ENCODE assay signal across 30 cellular contexts in genomic region chr3:197197334-197197733, GRCh38.
"Had no signal": no experiment of that assay in that cellular context is flagged by ENCODE, and none has a peak within 500 bp of the region (broad histone marks: within the 10 kb centered on the region; RNA-seq: fewer than 3 reads in every experiment).

No MANE protein-coding gene starts in this region.

- FAIRE-seq: astrocyte had no signal

- H3K36me3 ChIP-seq: breast epithelium, WERI-Rb-1 had no signal

- H3K4me1 Mint-ChIP-seq: activated CD4-positive, alpha-beta T cell treated with anti-CD3 and anti-CD28 coated beads, Interleukin-2, amount 10 ng/mL, durations not matched to agents 7 days and 5 days had no signal

- H3K9ac ChIP-seq: KMS-11 had no signal

- H3K4me2 ChIP-seq: KMS-11 had no signal

- H3K27me3 Mint-ChIP-seq: activated CD4-positive, alpha-beta T cell treated with anti-CD3 and anti-CD28 coated beads for 36 hours; activated CD4-positive, alpha-beta T cell treated with anti-CD3 and anti-CD28 coated beads, Interleukin-2, amount 10 ng/mL, durations not matched to agents 7 days and 5 days; activated naive CD4-positive, alpha-beta T cell treated with anti-CD3 and anti-CD28 coated beads, Interleukin-2, amount 50 U/mL, for 24 hours; activated naive CD8-positive, alpha-beta T cell treated with anti-CD3 and anti-CD28 coated beads, Interleukin-2, amount 10 ng/mL, durations not matched to agents 7 days and 5 days; activated T-cell treated with anti-CD3 and anti-CD28 coated beads, Interleukin-2, amount 50 U/mL, for 24 hours had no signal

- H3K27me3 ChIP-seq: body of pancreas, breast epithelium, SJCRH30 had no signal

- ATAC-seq: activated CD4-positive, alpha-beta T cell treated with anti-CD3 and anti-CD28 coated beads for 36 hours; activated CD8-positive, alpha-beta T cell treated with anti-CD3 and anti-CD28 coated beads, Interleukin-2, amount 10 ng/mL, durations not matched to agents 7 days and 5 days; body of pancreas; Panc1 had no signal

- H3K4me3 Mint-ChIP-seq: activated CD4-positive, alpha-beta T cell treated with anti-CD3 and anti-CD28 coated beads for 36 hours; activated CD4-positive, alpha-beta T cell treated with anti-CD3 and anti-CD28 coated beads, Interleukin-2, amount 10 ng/mL, durations not matched to agents 7 days and 5 days; activated CD8-positive, alpha-beta T cell treated with anti-CD3 and anti-CD28 coated beads, Interleukin-2, amount 10 ng/mL, durations not matched to agents 7 days and 5 days; activated naive CD4-positive, alpha-beta T cell treated with anti-CD3 and anti-CD28 coated beads, Interleukin-2, amount 50 U/mL, for 24 hours; activated naive CD8-positive, alpha-beta T cell treated with anti-CD3 and anti-CD28 coated beads, Interleukin-2, amount 10 ng/mL, durations not matched to agents 7 days and 5 days; activated T-cell treated with anti-CD3 and anti-CD28 coated beads, Interleukin-2, amount 50 U/mL, for 24 hours had no signal

- H3K4me1 ChIP-seq: body of pancreas, breast epithelium, SJCRH30 had no signal

- H3K27ac Mint-ChIP-seq: activated CD4-positive, alpha-beta T cell treated with anti-CD3 and anti-CD28 coated beads for 36 hours; activated CD4-positive, alpha-beta T cell treated with anti-CD3 and anti-CD28 coated beads, Interleukin-2, amount 10 ng/mL, durations not matched to agents 7 days and 5 days; activated CD8-positive, alpha-beta T cell treated with anti-CD3 and anti-CD28 coated beads, Interleukin-2, amount 10 ng/mL, durations not matched to agents 7 days and 5 days; activated naive CD4-positive, alpha-beta T cell treated with anti-CD3 and anti-CD28 coated beads, Interleukin-2, amount 50 U/mL, for 24 hours; activated naive CD8-positive, alpha-beta T cell treated with anti-CD3 and anti-CD28 coated beads, Interleukin-2, amount 10 ng/mL, durations not matched to agents 7 days and 5 days; activated T-cell treated with anti-CD3 and anti-CD28 coated beads, Interleukin-2, amount 50 U/mL, for 24 hours; activated T-helper 2 cell treated with anti-CD3 and anti-CD28 coated beads, Interferon-gamma antibody, Interleukin-2, Interleukin-4, amounts not matched to agents 10 μg/mL and 5 μg/mL and 100 μg/mL, durations not matched to agents 14 hours and 24 hours and 36 hours had no signal

- DNase-seq: activated CD4-positive, alpha-beta T cell treated with anti-CD3 and anti-CD28 coated beads for 36 hours; activated CD4-positive, alpha-beta T cell treated with anti-CD3 and anti-CD28 coated beads, Interleukin-2, amount 10 ng/mL, durations not matched to agents 7 days and 5 days; activated CD4-positive, alpha-beta T cell treated with anti-CD3 and anti-CD28 coated beads, Interleukin-2, amount 50 U/mL, for 48 hours; activated CD4-positive, CD25-positive, alpha-beta regulatory T cell; activated CD8-positive, alpha-beta T cell treated with anti-CD3 and anti-CD28 coated beads, Interleukin-2, amount 10 ng/mL, durations not matched to agents 7 days and 5 days; activated gamma-delta T cell; activated naive CD4-positive, alpha-beta T cell treated with Interleukin-2 at 50 U/mL for 16 hours; activated naive CD8-positive, alpha-beta T cell treated with anti-CD3 and anti-CD28 coated beads, Interleukin-2, amount 10 ng/mL, durations not matched to agents 7 days and 5 days; activated T-cell treated with anti-CD3 and anti-CD28 coated beads, Interleukin-2, amount 50 U/mL, for 24 hours; amygdala; body of pancreas; NCI-H1092 treated with DMSO at 0.1 percent for 48 hours; NCI-H1417 treated with DMSO at 0.1 percent for 48 hours; NCI-H187 treated with DMSO at 0.1 percent for 48 hours; NCI-H2081; NCI-H2171; NCI-H510A; NCI-H526; NCI-H774; SHP77; SJCRH30; T1000; WERI-Rb-1 had no signal

- H3K9me3 Mint-ChIP-seq: activated CD4-positive, alpha-beta T cell treated with anti-CD3 and anti-CD28 coated beads, Interleukin-2, amount 10 ng/mL, durations not matched to agents 7 days and 5 days; activated naive CD4-positive, alpha-beta T cell treated with anti-CD3 and anti-CD28 coated beads, Interleukin-2, amount 50 U/mL, for 24 hours; activated naive CD8-positive, alpha-beta T cell treated with anti-CD3 and anti-CD28 coated beads, Interleukin-2, amount 10 ng/mL, durations not matched to agents 7 days and 5 days; activated T-cell treated with anti-CD3 and anti-CD28 coated beads, Interleukin-2, amount 50 U/mL, for 24 hours; activated T-helper 2 cell treated with anti-CD3 and anti-CD28 coated beads, Interferon-gamma antibody, Interleukin-2, Interleukin-4, amounts not matched to agents 10 μg/mL and 5 μg/mL and 100 μg/mL, durations not matched to agents 14 hours and 24 hours and 36 hours had no signal

- H3K4me3 ChIP-seq: body of pancreas, breast epithelium, SJCRH30, SK-N-MC had no signal

- H3K9me3 ChIP-seq: body of pancreas, breast epithelium, SJCRH30 had no signal

- H3K27ac ChIP-seq: body of pancreas, breast epithelium, KMS-11, SJCRH30, SK-N-MC, WERI-Rb-1 had no signal
